Comparison of ENCODE assay signal across 9 cellular contexts in genomic region chr19:7970716-7971448, GRCh38. TPM values are rescaled to one million over a fixed set of nuclear protein-coding genes. Genes with fewer than 3 reads are reported as not detected.
DNase-seq lines count a peak whose midpoint lies in the region; ATAC-seq and TF ChIP-seq lines count a peak whose summit lies in the region.
"Had no signal": no experiment of that assay in that cellular context is flagged by ENCODE, and none has a peak within 500 bp of the region (broad histone marks: within the 10 kb centered on the region; RNA-seq: fewer than 3 reads in every experiment).

No MANE protein-coding gene starts in this region.

- H3K79me2 ChIP-seq in smooth muscle cell (ENCODE audit: low read depth), result no peaks in the 10 kb centered on the region

- H3K4me1 ChIP-seq in smooth muscle cell (ENCODE audit: low read depth), result no peaks in the 10 kb centered on the region

- TF ChIP-seq CTCF in glutamatergic neuron (IDR thresholded peaks at IDR 0.05; ENCODE audit: partially characterized antibody, unreplicated experiment), result peak; percentile 83
- TF ChIP-seq CTCF in smooth muscle cell (IDR thresholded peaks at IDR 0.05; ENCODE audit: borderline replicate concordance, insufficient read depth, poor library complexity, severe bottlenecking), result peak; percentile 62

- WGBS in smooth muscle cell (ENCODE audit: low lambda C conversion rate), result 77% methylated on average over 9 of the region's 12 CpGs

- H3K36me3 Mint-ChIP-seq in glutamatergic neuron (ENCODE audit: unreplicated experiment), result peaks cover 5% of the 10 kb centered on the region

- peaks cover 18% of the 10 kb centered on the region for H3K27me3 Mint-ChIP-seq in glutamatergic neuron (ENCODE audit: unreplicated experiment)
- H3K27me3 Mint-ChIP-seq: CD4-positive, alpha-beta memory T cell had no signal

- no peaks in the 10 kb centered on the region for H3K9me3 ChIP-seq in smooth muscle cell (replicated peaks; ENCODE audit: low read depth)

- H3K4me1 Mint-ChIP-seq in glutamatergic neuron (ENCODE audit: low read depth, unreplicated experiment), result peaks cover 17% of the 10 kb centered on the region

- no peak overlapping the region for H2AFZ ChIP-seq in smooth muscle cell (ENCODE audit: low read depth)

- H3K27ac ChIP-seq in smooth muscle cell (ENCODE audit: low read depth), result no peak overlapping the region

- ATAC-seq in HG02571 (IDR thresholded peaks at IDR 0.05; ENCODE audit: unreplicated experiment), result no peak

- H3K27ac Mint-ChIP-seq in glutamatergic neuron (ENCODE audit: unreplicated experiment), result peak overlapping the region; percentile 89

- peak; percentile 8 for DNase-seq in NCI-H2029 (lab: John Stamatoyannopoulos, UW)
- no peak for DNase-seq in NCI-H2029 treated with DMSO at 0.1 percent for 48 hours (lab: John Stamatoyannopoulos, UW)
- peak; percentile 80 for DNase-seq in HuH-7 (ENCODE audit: low spot score)
- DNase-seq in activated CD4-positive, alpha-beta T cell treated with anti-CD3 and anti-CD28 coated beads for 48 hours, result peak; percentile 45
- peak; percentile 82 for DNase-seq in glutamatergic neuron
- no peak for DNase-seq in smooth muscle cell (lab: John Stamatoyannopoulos, UW; ENCODE audit: unreplicated experiment)
- DNase-seq in NCI-H2107 (lab: John Stamatoyannopoulos, UW), result no peak

- H3K4me3 Mint-ChIP-seq in glutamatergic neuron (ENCODE audit: unreplicated experiment), result no peak overlapping the region
- H3K4me3 Mint-ChIP-seq: CD4-positive, alpha-beta memory T cell had no signal

- no peak overlapping the region for H3K4me3 ChIP-seq in smooth muscle cell

- peaks cover 61% of the 10 kb centered on the region for H4K20me1 ChIP-seq in smooth muscle cell (ENCODE audit: low read depth)

- H3K4me2 ChIP-seq in smooth muscle cell, result no peak overlapping the region

- H3F3A ChIP-seq in smooth muscle cell (ENCODE audit: low read depth), result peaks cover 6% of the 10 kb centered on the region

- H3K9ac ChIP-seq in smooth muscle cell (ENCODE audit: low read depth), result no peak overlapping the region

- H3K36me3 ChIP-seq in smooth muscle cell (ENCODE audit: low read depth), result peaks cover 16% of the 10 kb centered on the region

- peaks cover 13% of the 10 kb centered on the region for H3K9me3 Mint-ChIP-seq in glutamatergic neuron (ENCODE audit: unreplicated experiment)
- H3K9me3 Mint-ChIP-seq: CD4-positive, alpha-beta memory T cell had no signal

- no peaks in the 10 kb centered on the region for H3K27me3 ChIP-seq in smooth muscle cell (ENCODE audit: low read depth)

RNA-seq across cellular contexts. Expression of gene TIMM44, which starts 27.4 kb away (rescaled TPM):
- 109 TPM for total RNA-seq in glutamatergic neuron (ENCODE audit: unreplicated experiment)
- total RNA-seq in smooth muscle cell, result 25.1 and 27.1 TPM in 2 replicates
- polyA plus RNA-seq in smooth muscle cell, result 21.8 and 39.3 TPM in 2 replicates

RNA-seq across cellular contexts. Expression of gene ELAVL1, which starts 34.6 kb away (rescaled TPM):
- total RNA-seq in glutamatergic neuron (ENCODE audit: unreplicated experiment) (122 TPM), smooth muscle cell (32.8 and 47.9 TPM in 2 replicates)
- polyA plus RNA-seq in smooth muscle cell, result 90.7 and 91.6 TPM in 2 replicates

RNA-seq across cellular contexts. Expression of gene CTXN1, which starts 44.9 kb away (rescaled TPM):
- total RNA-seq in glutamatergic neuron (ENCODE audit: unreplicated experiment), result 90.6 TPM
- 4.8 and 6.0 TPM in 2 replicates for total RNA-seq in smooth muscle cell
- 25.4 and 26.0 TPM in 2 replicates for polyA plus RNA-seq in smooth muscle cell
- total RNA-seq: CD4-positive, alpha-beta memory T cell had no signal
- polyA plus RNA-seq: CD4-positive, alpha-beta memory T cell had no signal

RNA-seq across cellular contexts. Expression of gene SNAPC2, which starts 50.7 kb away (rescaled TPM):
- 18.6 TPM for total RNA-seq in glutamatergic neuron (ENCODE audit: unreplicated experiment)
- total RNA-seq in smooth muscle cell, result 9.5 and 18.2 TPM in 2 replicates
- polyA plus RNA-seq in smooth muscle cell, result 35.0 and 35.3 TPM in 2 replicates

RNA-seq across cellular contexts. Expression of gene TGFBR3L, which starts 56.3 kb away (rescaled TPM):
- total RNA-seq in glutamatergic neuron (ENCODE audit: unreplicated experiment) (0.69 TPM), smooth muscle cell (18.7 and 20.7 TPM in 2 replicates)
- polyA plus RNA-seq in smooth muscle cell, result 44.0 and 46.6 TPM in 2 replicates
- polyA plus RNA-seq: CD4-positive, alpha-beta memory T cell had no signal

Comparison
In these comparisons a context has a peak if more than half of its experiments do, and no peak if none do; other contexts are left out.
1. DNase-seq: peak in NCI-H2029 (single experiment), HuH-7 (single experiment), activated CD4-positive, alpha-beta T cell treated with anti-CD3 and anti-CD28 coated beads for 48 hours (single experiment) and glutamatergic neuron (single experiment); none in NCI-H2029 treated with DMSO at 0.1 percent for 48 hours (single experiment), smooth muscle cell (single experiment) and NCI-H2107 (single experiment).
2. RNA of gene CTXN1, which starts 44.9 kb away (total RNA-seq): 90.6 TPM in glutamatergic neuron (single experiment); 4.8 to 6.0 TPM in smooth muscle cell; every median in the first group is over 10 times any median in the second.